In genomic region chr5:115718853-115719252, GRCh38 we compare ENCODE assay signal across 18 cellular contexts.
"Had no signal": no experiment of that assay in that cellular context is flagged by ENCODE, and none has a peak within 500 bp of the region (broad histone marks: within the 10 kb centered on the region; RNA-seq: fewer than 3 reads in every experiment).

No MANE protein-coding gene starts in this region.

- H3K27me3 Mint-ChIP-seq: dendritic cell treated with granulocyte-macrophage colony-stimulating factor and Interleukin-4, amounts not matched to agents 40 ng/mL and 50 ng/mL, for 4 days had no signal

- DNase-seq: cerebellar nuclear complex; effector memory CD8-positive, alpha-beta T cell; foreskin melanocyte; heart right ventricle; hypothalamus; kidney glomerular epithelial cell; mesendoderm; naive B cell; nephron progenitor cell; psoas muscle; retina; small intestine; stimulated activated CD4-positive, alpha-beta T cell treated with anti-CD3 and anti-CD28 coated beads, Interleukin-12 subunit alpha, Interleukin-12 subunit beta, amount 100 ng/mL, for 4 hours; stimulated activated naive CD4-positive, alpha-beta T cell; stomach; thyroid gland had no signal

- H3K4me3 ChIP-seq: cardiac muscle cell, heart right ventricle, psoas muscle, stomach, thyroid gland had no signal

- H3K9me3 ChIP-seq: heart right ventricle, psoas muscle, stomach, thyroid gland had no signal

- H3K4me3 Mint-ChIP-seq: dendritic cell treated with granulocyte-macrophage colony-stimulating factor and Interleukin-4, amounts not matched to agents 40 ng/mL and 50 ng/mL, for 4 days; effector memory CD8-positive, alpha-beta T cell; nephron progenitor cell had no signal

- H3K27ac Mint-ChIP-seq: dendritic cell treated with granulocyte-macrophage colony-stimulating factor and Interleukin-4, amounts not matched to agents 40 ng/mL and 50 ng/mL, for 4 days; effector memory CD8-positive, alpha-beta T cell; naive B cell; nephron progenitor cell had no signal

- ATAC-seq: effector memory CD8-positive, alpha-beta T cell; psoas muscle had no signal

- H3K36me3 ChIP-seq: cardiac muscle cell, heart right ventricle, stomach, thyroid gland had no signal

- H3K36me3 Mint-ChIP-seq: naive B cell had no signal

- H3K27me3 ChIP-seq: cardiac muscle cell, heart right ventricle, stomach, thyroid gland had no signal

- H3K4me1 ChIP-seq: psoas muscle, thyroid gland had no signal

- H3K9me3 Mint-ChIP-seq: dendritic cell treated with granulocyte-macrophage colony-stimulating factor and Interleukin-4, amounts not matched to agents 40 ng/mL and 50 ng/mL, for 4 days; effector memory CD8-positive, alpha-beta T cell had no signal

- H3K4me1 Mint-ChIP-seq: naive B cell, nephron progenitor cell had no signal

- H3K27ac ChIP-seq: cardiac muscle cell, psoas muscle, stomach, thyroid gland had no signal
